ENCODE assay signal across 8 cellular contexts in genomic region chr10:102645388-102645740, GRCh38. TPM values are rescaled to one million over a fixed set of nuclear protein-coding genes. Genes with fewer than 3 reads are reported as not detected.
DNase-seq lines count a peak whose midpoint lies in the region; ATAC-seq and TF ChIP-seq lines count a peak whose summit lies in the region.

No MANE protein-coding gene starts in this region.

- H3K4me3 ChIP-seq in ACC112 (ENCODE audit: low read depth, low read length) (peak overlapping the region; percentile 88), PC-3 (ENCODE audit: low read length) (peak overlapping the region; percentile 90), ovary (peak overlapping the region; percentile 69)

- peak overlapping the region; percentile 98 for H3K27ac Mint-ChIP-seq in activated naive CD8-positive, alpha-beta T cell treated with anti-CD3 and anti-CD28 coated beads, Interleukin-2, amount 50 U/mL, for 24 hours

- H3K4me1 ChIP-seq in ACC112 (ENCODE audit: control insufficient read depth, insufficient read depth, low read length, unreplicated experiment) (peaks cover 30% of the 10 kb centered on the region), PC-3 (ENCODE audit: insufficient read depth, low read length) (peaks cover 7% of the 10 kb centered on the region), ovary (ENCODE audit: insufficient read depth) (peaks cover 26% of the 10 kb centered on the region)

- H3K36me3 Mint-ChIP-seq in activated naive CD8-positive, alpha-beta T cell treated with anti-CD3 and anti-CD28 coated beads, Interleukin-2, amount 50 U/mL, for 24 hours (ENCODE audit: low read depth), result peaks cover 25% of the 10 kb centered on the region

- CTCF ChIA-PET in PC-3 (lab: Charles Lee), result interaction anchor here (1.6 kb wide), 1 partner anchor 24 kb away, joined by 6 read pairs; no protein-coding TSS in a partner anchor

- H3K27me3 ChIP-seq in ACC112 (ENCODE audit: insufficient read depth, low read length) (no peaks in the 10 kb centered on the region), PC-3 (ENCODE audit: low read length) (no peaks in the 10 kb centered on the region), ovary (no peaks in the 10 kb centered on the region)

- H2AFZ ChIP-seq in ACC112 (ENCODE audit: low read length, unreplicated experiment), result no peak overlapping the region
- H2AFZ ChIP-seq in PC-3 (ENCODE audit: low read length), result peak overlapping the region; percentile 67

- H3F3A ChIP-seq in PC-3 (ENCODE audit: low read length, unreplicated experiment), result no peaks in the 10 kb centered on the region

- no peaks in the 10 kb centered on the region for H3K9me3 Mint-ChIP-seq in activated naive CD8-positive, alpha-beta T cell treated with anti-CD3 and anti-CD28 coated beads, Interleukin-2, amount 50 U/mL, for 24 hours

- no TSS peak for BruUV-seq in PC-3 (replicated peaks; lab: Mats Ljungman, UMichigan)

- H3K4me1 Mint-ChIP-seq in activated naive CD8-positive, alpha-beta T cell treated with anti-CD3 and anti-CD28 coated beads, Interleukin-2, amount 50 U/mL, for 24 hours, result peaks cover 51% of the 10 kb centered on the region

- intact Hi-C loops in PC-3 (cut with micrococcal nuclease), result loop anchor here (10.0 kb wide), 1 partner anchor 51 kb away; no protein-coding TSS in a partner anchor
- intact Hi-C loops in cardiac septum (cut with DNase I), result loop anchor here (2.0 to 5.0 kb wide), 2 partner anchors 29 to 67 kb away; partner anchors contain the start of genes ARL3 and SFXN2
- intact Hi-C loops in ovary (cut with DNase I), result loop anchor here in 3 of 4 donors (2.0 to 10.0 kb wide), 3 partner anchors 67 to 69 kb away; partner anchors contain the start of genes ARL3 (in 3 of the 3) and SFXN2 (in 3 of the 3)

- ATAC-seq in PC-3 (peak; percentile 0; the same call in 1 of the 2 replicates), HG03135 (IDR thresholded peaks at IDR 0.05; ENCODE audit: unreplicated experiment) (no peak)
- ATAC-seq in activated naive CD8-positive, alpha-beta T cell treated with anti-CD3 and anti-CD28 coated beads, Interleukin-2, amount 50 U/mL, for 24 hours, result no peak

- H3K4me2 ChIP-seq in PC-3 (ENCODE audit: low read length), result peak overlapping the region; percentile 95

- H3K4me3 Mint-ChIP-seq in activated naive CD8-positive, alpha-beta T cell treated with anti-CD3 and anti-CD28 coated beads, Interleukin-2, amount 50 U/mL, for 24 hours, result peak overlapping the region; percentile 96

- TF ChIP-seq EP300 in ovary (IDR thresholded peaks at IDR 0.05), result peak; percentile 53

- DNase-seq in H4 (ENCODE audit: low spot score), result peak; percentile 80
- peak; percentile 55 for DNase-seq in PC-3
- no peak for DNase-seq in activated naive CD8-positive, alpha-beta T cell treated with anti-CD3 and anti-CD28 coated beads, Interleukin-2, amount 50 U/mL, for 24 hours
- peak; percentile 88 for DNase-seq in cardiac septum (ENCODE audit: low spot score)
- DNase-seq in ovary, result peak in 3 of 5 donors; percentile 62 to 76 (median 71)
- DNase-seq in GF-D8 (lab: John Stamatoyannopoulos, UW), result no peak

- H3K9me2 ChIP-seq in PC-3 (replicated peaks; ENCODE audit: low read length), result no peaks in the 10 kb centered on the region

- H3K27me3 Mint-ChIP-seq in activated naive CD8-positive, alpha-beta T cell treated with anti-CD3 and anti-CD28 coated beads, Interleukin-2, amount 50 U/mL, for 24 hours, result no peaks in the 10 kb centered on the region

- POLR2A ChIA-PET in PC-3 (lab: Charles Lee; ENCODE audit: unreplicated experiment), result interaction anchor here (0.6 kb wide), 1 partner anchor 622 kb away, joined by 3 read pairs; no protein-coding TSS in a partner anchor

- H3K9ac ChIP-seq in PC-3 (ENCODE audit: low read length), result peak overlapping the region; percentile 93

- H3K9me3 ChIP-seq in PC-3 (ENCODE audit: low read length) (no peaks in the 10 kb centered on the region), ovary (no peaks in the 10 kb centered on the region)

- no peak for TF ChIP-seq POLR2A in ovary (IDR thresholded peaks at IDR 0.05)

- no peaks in the 10 kb centered on the region for H3K36me3 ChIP-seq in ACC112 (ENCODE audit: insufficient read depth, low read length)
- H3K36me3 ChIP-seq in PC-3 (ENCODE audit: low read depth, low read length), result no peaks in the 10 kb centered on the region; the same call in 1 of the 2 replicates
- no peaks in the 10 kb centered on the region for H3K36me3 ChIP-seq in ovary

- H3K79me2 ChIP-seq in ACC112 (ENCODE audit: control insufficient read depth, insufficient read depth, low read length, unreplicated experiment) (peaks cover 63% of the 10 kb centered on the region), PC-3 (ENCODE audit: low read length) (peaks cover 65% of the 10 kb centered on the region)

- H3K27ac ChIP-seq in ACC112 (ENCODE audit: low read depth, low read length), result peak overlapping the region; percentile 93
- peak overlapping the region; percentile 96 for H3K27ac ChIP-seq in PC-3 (ENCODE audit: low read length)
- H3K27ac ChIP-seq in ovary, result peak overlapping the region; percentile 91 to 98

- peaks cover 24% of the 10 kb centered on the region; the same call in 1 of the 2 replicates for H4K20me1 ChIP-seq in PC-3 (ENCODE audit: low read length)

- TF ChIP-seq CTCF in PC-3 (conservative IDR thresholded peaks at IDR 0.05; ENCODE audit: low read depth, low read length) (no peak), ovary (IDR thresholded peaks at IDR 0.05) (no peak)

- WGBS in ovary, 3 donors, result 0 to 1% (median 0%) methylated on average over 12 of the region's 12 CpGs

RNA-seq across cellular contexts. Expression of gene TRIM8, which starts 1.1 kb away (rescaled TPM):
- total RNA-seq in H4 (2014; rRNA removed; shearing (Covaris generic)), result 15.8 and 18.5 TPM in 2 replicates
- total RNA-seq in PC-3 (2014; rRNA removed), result 61.4 and 103 TPM in 2 replicates
- total RNA-seq in cardiac septum, result 99.6 TPM
- total RNA-seq in ovary, result 100 to 1,000 TPM in 2 of 7 donors, 10 to 100 TPM in 5; 48.5 to 120 (median 91.7) TPM
- polyA plus RNA-seq in ovary, result 10 to 100 TPM; 74.7 to 84.3 TPM

Comparison
In these comparisons a context has a peak if more than half of its experiments do, and no peak if none do; other contexts are left out.
1. DNase-seq: peak in H4 (single experiment), PC-3 (single experiment), cardiac septum (single experiment) and ovary (3 of 5); none in activated naive CD8-positive, alpha-beta T cell treated with anti-CD3 and anti-CD28 coated beads, Interleukin-2, amount 50 U/mL, for 24 hours (single experiment) and GF-D8 (single experiment).
2. Peak in every context shown above with its lines, with median percentiles within 50 percentile points of each other: H3K27ac ChIP-seq and H3K4me3 ChIP-seq.